ENCODE assay signal across 9 cellular contexts in the genomic region with DNA sequence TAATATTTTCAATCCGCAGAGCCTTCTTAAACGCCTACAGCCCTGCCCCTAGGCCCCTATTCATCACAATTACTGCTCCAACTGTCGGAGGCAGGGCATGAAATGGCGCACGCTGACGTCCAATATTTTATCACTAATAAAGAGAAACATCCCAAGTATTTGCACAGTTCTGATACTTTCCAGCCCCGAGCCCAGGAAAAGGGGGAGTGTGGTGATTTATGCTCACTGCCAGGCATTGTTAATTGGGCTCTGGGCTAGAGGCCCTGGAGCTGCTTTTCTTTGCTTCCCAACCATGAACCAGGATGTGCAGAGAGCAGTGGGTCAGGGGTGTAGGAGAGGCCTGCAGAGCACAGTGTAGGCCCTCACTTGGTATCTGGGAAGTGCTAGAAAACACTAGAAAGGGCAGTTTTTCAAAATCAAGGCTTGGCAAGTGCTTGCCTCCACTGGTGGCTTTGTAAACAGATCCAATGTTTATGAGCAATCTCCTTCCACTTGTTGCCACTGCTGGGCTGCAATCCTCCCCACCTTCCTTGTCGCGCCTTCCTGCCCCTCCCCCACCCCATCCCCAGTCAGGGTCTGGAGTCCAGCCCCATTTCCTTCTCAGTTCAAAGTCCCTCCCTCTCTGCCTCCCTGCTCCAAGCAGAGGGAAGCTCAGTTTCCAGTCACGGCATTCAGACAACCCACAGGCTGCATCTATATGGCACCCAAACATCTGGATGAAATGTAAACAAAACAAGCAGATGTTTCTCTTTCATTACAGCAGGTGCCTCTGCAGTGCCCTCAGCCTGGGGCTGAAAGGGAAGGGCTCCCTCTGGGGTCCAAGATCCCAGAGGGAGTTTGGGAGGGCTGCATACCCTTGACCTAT.
A peak's percentile ranks its signal among the peaks of the same experiment; 100 is the strongest.
DNase-seq lines count a peak whose midpoint lies in the region; ATAC-seq and TF ChIP-seq lines count a peak whose summit lies in the region.
"Had no signal": no experiment of that assay in that cellular context is flagged by ENCODE, and none has a peak within 500 bp of the region (broad histone marks: within the 10 kb centered on the region; RNA-seq: fewer than 3 reads in every experiment).

No MANE protein-coding gene starts in this region.

- H3K4me3 ChIP-seq in right lobe of liver (no peak overlapping the region), upper lobe of right lung (no peak overlapping the region)

- 58% methylated on average over 10 of the region's 10 CpGs for WGBS in right lobe of liver (ENCODE audit: insufficient coverage, low coverage, low lambda C conversion rate, missing lambda C conversion rate)

- peak; percentile 20 to 40 (median 35) for ATAC-seq in right lobe of liver
- peak; percentile 18 for ATAC-seq in upper lobe of right lung

- DNase-seq in NCI-H2029 (lab: John Stamatoyannopoulos, UW), result peak; percentile 64
- DNase-seq in right lobe of liver, result peak; percentile 50 to 72 (median 66)
- DNase-seq in upper lobe of right lung, result no peak
- no peak for DNase-seq in GM10266 (ENCODE audit: extremely low spot score)
- DNase-seq in NOMO-1 (lab: John Stamatoyannopoulos, UW; ENCODE audit: unreplicated experiment in 2 of 2), result no peak
- DNase-seq in activated T-cell treated with anti-CD3 and anti-CD28 coated beads for 4 hours, result no peak
- DNase-seq: activated CD4-positive, alpha-beta T cell treated with anti-CD3 and anti-CD28 coated beads, Interleukin-2, amount 50 U/mL, for 48 hours had no signal

- H3K36me3 ChIP-seq in right lobe of liver (no peaks in the 10 kb centered on the region), upper lobe of right lung (no peaks in the 10 kb centered on the region)

- H3K9me3 ChIP-seq in right lobe of liver (no peaks in the 10 kb centered on the region), upper lobe of right lung (no peaks in the 10 kb centered on the region)

- H3K4me1 Mint-ChIP-seq in brain, result peaks cover 57% of the 10 kb centered on the region
- H3K4me1 Mint-ChIP-seq: IgD-negative memory B cell had no signal

- H3K36me3 Mint-ChIP-seq in brain, result no peaks in the 10 kb centered on the region
- H3K36me3 Mint-ChIP-seq: IgD-negative memory B cell had no signal

- H3K27me3 ChIP-seq in right lobe of liver (no peaks in the 10 kb centered on the region), upper lobe of right lung (no peaks in the 10 kb centered on the region)

- intact Hi-C loops in right lobe of liver (cut with DNase I), result no loop called here
- intact Hi-C loops in upper lobe of right lung (cut with DNase I), result no loop called here

- H3K4me3 Mint-ChIP-seq in brain, result peak overlapping the region in 2 of 5 experiments; percentile 17 to 43
- H3K4me3 Mint-ChIP-seq: IgD-negative memory B cell had no signal

- H3K27ac Mint-ChIP-seq in brain, result peak overlapping the region in 3 of 5 experiments; percentile 79 to 84 (median 80)
- H3K27ac Mint-ChIP-seq: IgD-negative memory B cell had no signal

- peaks cover 3% of the 10 kb centered on the region for H3K27me3 Mint-ChIP-seq in brain
- H3K27me3 Mint-ChIP-seq: IgD-negative memory B cell had no signal

- H3K27ac ChIP-seq in right lobe of liver (peak overlapping the region; percentile 13 to 69 (median 51)), upper lobe of right lung (no peak overlapping the region)

- peaks cover 0 to 2% (median 0%) of the 10 kb centered on the region in 5 experiments for H3K9me3 Mint-ChIP-seq in brain
- H3K9me3 Mint-ChIP-seq: IgD-negative memory B cell had no signal

- H3K4me1 ChIP-seq in right lobe of liver, result peaks cover 0 to 19% (median 0%) of the 10 kb centered on the region in 4 donors
- peaks cover 35% of the 10 kb centered on the region for H3K4me1 ChIP-seq in upper lobe of right lung

- no peak for TF ChIP-seq POLR2A in right lobe of liver (IDR thresholded peaks at IDR 0.05)

- TF ChIP-seq CTCF in brain (conservative IDR thresholded peaks at IDR 0.05) (no peak), right lobe of liver (IDR thresholded peaks at IDR 0.05) (no peak), upper lobe of right lung (IDR thresholded peaks at IDR 0.05) (no peak), GM10266 (IDR thresholded peaks at IDR 0.05; ENCODE audit: control insufficient read depth, insufficient read depth, low read depth, missing control alignments) (no peak)

Comparison
In these comparisons a context has a peak if more than half of its experiments do, and no peak if none do; other contexts are left out.
1. DNase-seq: peak in NCI-H2029 (single experiment) and right lobe of liver (3 of 3); none in upper lobe of right lung (single experiment), GM10266 (single experiment), NOMO-1 (0 of 2) and activated T-cell treated with anti-CD3 and anti-CD28 coated beads for 4 hours (single experiment).